ENCODE assay signal across 8 cellular contexts in genomic region chr5:115068239-115069086, GRCh38.
DNase-seq lines count a peak whose midpoint lies in the region; ATAC-seq, FAIRE-seq and TF ChIP-seq lines count a peak whose summit lies in the region.

No MANE protein-coding gene starts in this region.

- H3K27ac ChIP-seq in MM.1S (ENCODE audit: low read length) (no peak overlapping the region), neural progenitor cell (no peak overlapping the region), tibial nerve (no peak overlapping the region)

- no peaks in the 10 kb centered on the region for H3K79me2 ChIP-seq in MM.1S (ENCODE audit: low read length)
- no peaks in the 10 kb centered on the region for H3K79me2 ChIP-seq in neural progenitor cell (ENCODE audit: low read depth)

- DNase-seq in H54 (ENCODE audit: insufficient read length, low spot score) (peak; percentile 7), MM.1S (peak; percentile 73), natural killer cell (no peak), NCI-H524 treated with DMSO at 0.1 percent for 48 hours (lab: John Stamatoyannopoulos, UW) (no peak), neural progenitor cell (ENCODE audit: low spot score) (no peak), tibial nerve (ENCODE audit: low spot score in 2 of 2) (no peak)
- DNase-seq in activated T-cell treated with anti-CD3 and anti-CD28 coated beads, Interleukin-2, amount 50 U/mL, for 4 hours, result no peak

- H3K36me3 ChIP-seq in MM.1S (replicated peaks; ENCODE audit: insufficient read depth, low read length), result no peaks in the 10 kb centered on the region
- no peaks in the 10 kb centered on the region for H3K36me3 ChIP-seq in neural progenitor cell
- H3K36me3 ChIP-seq in tibial nerve, result no peaks in the 10 kb centered on the region

- WGBS in tibial nerve, 2 donors, result 89 to 92% methylated on average over 14 of the region's 14 CpGs

- no peak for TF ChIP-seq EP300 in tibial nerve (IDR thresholded peaks at IDR 0.05)

- intact Hi-C loops in natural killer cell (cut with micrococcal nuclease), result no loop called here

- H3K27me3 Mint-ChIP-seq in activated T-cell treated with anti-CD3 and anti-CD28 coated beads, Interleukin-2, amount 50 U/mL, for 4 hours (ENCODE audit: low read depth), result peaks cover 17% of the 10 kb centered on the region
- peaks cover 5 to 24% of the 10 kb centered on the region in 2 donors for H3K27me3 Mint-ChIP-seq in natural killer cell (ENCODE audit: low read depth in 2 of 2)
- H3K27me3 Mint-ChIP-seq in neural progenitor cell (ENCODE audit: insufficient read depth, low read depth), result no peaks in the 10 kb centered on the region

- ATAC-seq in GM18517 (IDR thresholded peaks at IDR 0.05; ENCODE audit: unreplicated experiment) (peak; percentile 71), natural killer cell (peak; percentile 57 to 71 (median 69))
- ATAC-seq in activated T-cell treated with anti-CD3 and anti-CD28 coated beads, Interleukin-2, amount 50 U/mL, for 4 hours, result peak; percentile 57 to 66

- peak overlapping the region; percentile 11; the same call in 1 of the 2 replicates for H3K4me3 ChIP-seq in MM.1S (ENCODE audit: low read length)
- H3K4me3 ChIP-seq in neural progenitor cell, result no peak overlapping the region
- no peak overlapping the region for H3K4me3 ChIP-seq in tibial nerve

- peak overlapping the region; percentile 61 to 74 for H3K27ac Mint-ChIP-seq in natural killer cell
- H3K27ac Mint-ChIP-seq in neural progenitor cell, result no peak overlapping the region

- no peaks in the 10 kb centered on the region for H3K9me2 ChIP-seq in MM.1S (replicated peaks; ENCODE audit: insufficient read depth, low read length)

- TF ChIP-seq CTCF in MM.1S (IDR thresholded peaks at IDR 0.05; ENCODE audit: low read length), result no peak
- no peak for TF ChIP-seq CTCF in natural killer cell (IDR thresholded peaks at IDR 0.05)
- no peak for TF ChIP-seq CTCF in neural progenitor cell (IDR thresholded peaks at IDR 0.05)
- no peak for TF ChIP-seq CTCF in tibial nerve (IDR thresholded peaks at IDR 0.05)

- H4K20me1 ChIP-seq in MM.1S (ENCODE audit: insufficient read depth, low read length) (no peaks in the 10 kb centered on the region), neural progenitor cell (ENCODE audit: low read depth) (no peaks in the 10 kb centered on the region)

- H3K36me3 Mint-ChIP-seq in activated T-cell treated with anti-CD3 and anti-CD28 coated beads, Interleukin-2, amount 50 U/mL, for 4 hours (ENCODE audit: insufficient read depth), result no peaks in the 10 kb centered on the region
- H3K36me3 Mint-ChIP-seq in natural killer cell (no peaks in the 10 kb centered on the region), neural progenitor cell (no peaks in the 10 kb centered on the region)

- peaks cover 14% of the 10 kb centered on the region for H3K4me1 Mint-ChIP-seq in activated T-cell treated with anti-CD3 and anti-CD28 coated beads, Interleukin-2, amount 50 U/mL, for 4 hours (ENCODE audit: low read depth)
- H3K4me1 Mint-ChIP-seq in natural killer cell (peaks cover 24 to 35% of the 10 kb centered on the region in 2 donors), neural progenitor cell (peaks cover 3% of the 10 kb centered on the region)

- no peaks in the 10 kb centered on the region for H3K9me3 Mint-ChIP-seq in activated T-cell treated with anti-CD3 and anti-CD28 coated beads, Interleukin-2, amount 50 U/mL, for 4 hours
- no peaks in the 10 kb centered on the region for H3K9me3 Mint-ChIP-seq in natural killer cell
- H3K9me3 Mint-ChIP-seq in neural progenitor cell, result no peaks in the 10 kb centered on the region

- TF ChIP-seq POLR2A in H54 (IDR thresholded peaks at IDR 0.05; ENCODE audit: low read depth, low read length), result no peak
- TF ChIP-seq POLR2A in tibial nerve (IDR thresholded peaks at IDR 0.05), result no peak

- H3K9me3 ChIP-seq in MM.1S (replicated peaks; ENCODE audit: insufficient read depth, low read length), result no peaks in the 10 kb centered on the region
- H3K9me3 ChIP-seq in neural progenitor cell (ENCODE audit: low read depth), result no peaks in the 10 kb centered on the region
- no peaks in the 10 kb centered on the region for H3K9me3 ChIP-seq in tibial nerve

- no peak overlapping the region for H3K9ac ChIP-seq in MM.1S (ENCODE audit: low read length)
- H3K9ac ChIP-seq in neural progenitor cell, result no peak overlapping the region

- FAIRE-seq in H54 (lab: Jason Lieb, UNC), result no peak

- 0 out of 2 replicates have a peak overlapping the region, but pooled peaks have one; percentile 30 for H2AFZ ChIP-seq in MM.1S (ENCODE audit: low read length)
- H2AFZ ChIP-seq in neural progenitor cell (replicated peaks), result no peak overlapping the region

- H3K4me2 ChIP-seq in MM.1S (ENCODE audit: low read depth, low read length) (peak overlapping the region; percentile 1; the same call in 1 of the 2 replicates), neural progenitor cell (no peak overlapping the region)

- H3K4me3 Mint-ChIP-seq in activated T-cell treated with anti-CD3 and anti-CD28 coated beads, Interleukin-2, amount 50 U/mL, for 4 hours, result no peak overlapping the region
- peak overlapping the region; percentile 59 for H3K4me3 Mint-ChIP-seq in natural killer cell
- H3K4me3 Mint-ChIP-seq in neural progenitor cell, result no peak overlapping the region

- H3F3A ChIP-seq in MM.1S (ENCODE audit: insufficient read depth, low read length) (no peaks in the 10 kb centered on the region; the same call in 1 of the 2 replicates), neural progenitor cell (ENCODE audit: low read depth) (no peaks in the 10 kb centered on the region)

- H3K4me1 ChIP-seq in MM.1S (ENCODE audit: low read length) (0 out of 2 replicates have a peak, but pooled peaks cover 8% of the 10 kb centered on the region), neural progenitor cell (no peaks in the 10 kb centered on the region), tibial nerve (no peaks in the 10 kb centered on the region)

- H3K27me3 ChIP-seq in MM.1S (replicated peaks; ENCODE audit: insufficient read depth, low read length) (no peaks in the 10 kb centered on the region), neural progenitor cell (no peaks in the 10 kb centered on the region), tibial nerve (no peaks in the 10 kb centered on the region)

Comparison
In these comparisons a context has a peak if more than half of its experiments do, and no peak if none do; other contexts are left out.
1. DNase-seq: peak in H54 (single experiment) and MM.1S (single experiment); none in activated T-cell treated with anti-CD3 and anti-CD28 coated beads, Interleukin-2, amount 50 U/mL, for 4 hours (single experiment), natural killer cell (single experiment), NCI-H524 treated with DMSO at 0.1 percent for 48 hours (single experiment), neural progenitor cell (single experiment) and tibial nerve (0 of 2).
2. Peak in every context shown above with its lines, with median percentiles within 50 percentile points of each other: ATAC-seq.